Comparison of ENCODE assay signal across 20 cellular contexts in the genomic region with DNA sequence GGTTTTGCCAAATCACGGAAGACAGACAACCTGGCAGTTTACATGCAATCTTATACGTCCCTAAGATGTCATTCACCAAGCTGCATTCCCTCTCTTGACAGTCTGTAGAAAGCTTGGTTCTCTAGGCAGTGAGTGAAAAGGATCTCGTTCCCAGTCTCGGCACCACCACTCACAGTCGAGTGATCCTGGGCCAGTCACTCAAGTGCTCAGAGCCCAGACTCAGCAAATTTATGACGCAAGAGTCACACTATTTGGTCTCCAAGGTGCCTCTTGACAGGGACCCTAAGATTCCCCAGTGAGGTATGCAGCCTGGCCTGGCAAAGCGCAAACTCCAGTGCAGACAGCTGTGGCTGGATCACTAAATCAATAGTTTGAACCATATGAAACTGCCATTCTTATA.
"Had no signal": no experiment of that assay in that cellular context is flagged by ENCODE, and none has a peak within 500 bp of the region (broad histone marks: within the 10 kb centered on the region; RNA-seq: fewer than 3 reads in every experiment).

No MANE protein-coding gene starts in this region.

- H3K27me3 Mint-ChIP-seq: activated CD4-positive, alpha-beta memory T cell treated with anti-CD3 and anti-CD28 coated beads, Interleukin-2, amount 10 ng/mL, durations not matched to agents 7 days and 5 days; activated naive CD4-positive, alpha-beta T cell treated with anti-CD3 and anti-CD28 coated beads, Interleukin-2, amount 10 ng/mL, durations not matched to agents 7 days and 5 days; activated naive CD8-positive, alpha-beta T cell treated with anti-CD3 and anti-CD28 coated beads, Interleukin-2, amount 50 U/mL, for 24 hours; activated T-cell treated with anti-CD3 and anti-CD28 coated beads, Interleukin-2, amount 50 U/mL, for 24 hours; central memory CD8-positive, alpha-beta T cell; naive B cell had no signal

- H3K27ac ChIP-seq: colonic mucosa, ovary, sigmoid colon, testis had no signal

- ATAC-seq: activated naive CD8-positive, alpha-beta T cell treated with anti-CD3 and anti-CD28 coated beads, Interleukin-2, amount 50 U/mL, for 24 hours; mucosa of descending colon; stimulated activated effector memory CD8-positive, alpha-beta T cell treated with anti-CD3 and anti-CD28 coated beads, Interleukin-12 subunit alpha, Interleukin-12 subunit beta, amount 100 ng/mL, for 72 hours had no signal

- H3K36me3 ChIP-seq: colonic mucosa, ovary, sigmoid colon had no signal

- H3K4me3 Mint-ChIP-seq: activated CD4-positive, alpha-beta memory T cell treated with anti-CD3 and anti-CD28 coated beads, Interleukin-2, amount 10 ng/mL, durations not matched to agents 7 days and 5 days; activated naive CD4-positive, alpha-beta T cell treated with anti-CD3 and anti-CD28 coated beads, Interleukin-2, amount 10 ng/mL, durations not matched to agents 7 days and 5 days; activated naive CD8-positive, alpha-beta T cell treated with anti-CD3 and anti-CD28 coated beads, Interleukin-2, amount 50 U/mL, for 24 hours; activated T-cell treated with anti-CD3 and anti-CD28 coated beads, Interleukin-2, amount 50 U/mL, for 24 hours; central memory CD8-positive, alpha-beta T cell; naive B cell; stimulated activated effector memory CD8-positive, alpha-beta T cell treated with anti-CD3 and anti-CD28 coated beads, Interleukin-12 subunit alpha, Interleukin-12 subunit beta, amount 100 ng/mL, for 72 hours had no signal

- H3K27ac Mint-ChIP-seq: activated CD4-positive, alpha-beta memory T cell treated with anti-CD3 and anti-CD28 coated beads, Interleukin-2, amount 10 ng/mL, durations not matched to agents 7 days and 5 days; activated naive CD4-positive, alpha-beta T cell treated with anti-CD3 and anti-CD28 coated beads, Interleukin-2, amount 10 ng/mL, durations not matched to agents 7 days and 5 days; activated naive CD8-positive, alpha-beta T cell treated with anti-CD3 and anti-CD28 coated beads, Interleukin-2, amount 50 U/mL, for 24 hours; activated T-cell treated with anti-CD3 and anti-CD28 coated beads, Interleukin-2, amount 50 U/mL, for 24 hours; activated T-helper 2 cell treated with anti-CD3 and anti-CD28 coated beads, Interferon-gamma antibody, Interleukin-2, Interleukin-4, amounts not matched to agents 10 μg/mL and 5 μg/mL and 100 μg/mL, durations not matched to agents 14 hours and 24 hours and 36 hours had no signal

- H3K9me3 ChIP-seq: colonic mucosa, mucosa of descending colon, ovary, sigmoid colon, testis had no signal

- H3K27me3 ChIP-seq: colonic mucosa, ovary, sigmoid colon, testis had no signal

- H3K9me3 Mint-ChIP-seq: activated CD4-positive, alpha-beta memory T cell treated with anti-CD3 and anti-CD28 coated beads, Interleukin-2, amount 10 ng/mL, durations not matched to agents 7 days and 5 days; activated naive CD4-positive, alpha-beta T cell treated with anti-CD3 and anti-CD28 coated beads, Interleukin-2, amount 10 ng/mL, durations not matched to agents 7 days and 5 days; activated naive CD8-positive, alpha-beta T cell treated with anti-CD3 and anti-CD28 coated beads, Interleukin-2, amount 50 U/mL, for 24 hours; activated T-cell treated with anti-CD3 and anti-CD28 coated beads, Interleukin-2, amount 50 U/mL, for 24 hours; activated T-helper 2 cell treated with anti-CD3 and anti-CD28 coated beads, Interferon-gamma antibody, Interleukin-2, Interleukin-4, amounts not matched to agents 10 μg/mL and 5 μg/mL and 100 μg/mL, durations not matched to agents 14 hours and 24 hours and 36 hours; central memory CD8-positive, alpha-beta T cell; naive B cell; stimulated activated effector memory CD8-positive, alpha-beta T cell treated with anti-CD3 and anti-CD28 coated beads, Interleukin-12 subunit alpha, Interleukin-12 subunit beta, amount 100 ng/mL, for 72 hours had no signal

- H3K4me1 ChIP-seq: colonic mucosa, testis had no signal

- DNase-seq: activated CD4-positive, alpha-beta memory T cell treated with anti-CD3 and anti-CD28 coated beads, Interleukin-2, amount 10 ng/mL, durations not matched to agents 7 days and 5 days; activated CD4-positive, alpha-beta T cell treated with anti-CD3 and anti-CD28 coated beads for 4 hours; activated naive CD4-positive, alpha-beta T cell treated with anti-CD3 and anti-CD28 coated beads, Interleukin-2, amount 10 ng/mL, durations not matched to agents 7 days and 5 days; activated naive CD8-positive, alpha-beta T cell treated with anti-CD3 and anti-CD28 coated beads, Interleukin-2, amount 50 U/mL, for 24 hours; aorta; colonic mucosa; erythroblast; foreskin melanocyte; hypothalamus; islet precursor cell; mucosa of descending colon; naive B cell; stimulated activated CD4-positive, alpha-beta T cell treated with anti-CD3 and anti-CD28 coated beads, Interleukin-4, amount 100 ng/mL, for 24 hours; testis had no signal

- H3K4me3 ChIP-seq: colonic mucosa, mucosa of descending colon, ovary, sigmoid colon, testis had no signal
